In genomic region chr7:128395748-128396147, GRCh38 we compare ENCODE assay signal across 1 cellular context.
TF ChIP-seq lines count a peak whose summit lies in the region.

No MANE protein-coding gene starts in this region.

TF ChIP-seq in K562, 482 proteins besides CTCF, POLR2A, EP300 and RAD21:
- TF ChIP-seq, protein P1, sequence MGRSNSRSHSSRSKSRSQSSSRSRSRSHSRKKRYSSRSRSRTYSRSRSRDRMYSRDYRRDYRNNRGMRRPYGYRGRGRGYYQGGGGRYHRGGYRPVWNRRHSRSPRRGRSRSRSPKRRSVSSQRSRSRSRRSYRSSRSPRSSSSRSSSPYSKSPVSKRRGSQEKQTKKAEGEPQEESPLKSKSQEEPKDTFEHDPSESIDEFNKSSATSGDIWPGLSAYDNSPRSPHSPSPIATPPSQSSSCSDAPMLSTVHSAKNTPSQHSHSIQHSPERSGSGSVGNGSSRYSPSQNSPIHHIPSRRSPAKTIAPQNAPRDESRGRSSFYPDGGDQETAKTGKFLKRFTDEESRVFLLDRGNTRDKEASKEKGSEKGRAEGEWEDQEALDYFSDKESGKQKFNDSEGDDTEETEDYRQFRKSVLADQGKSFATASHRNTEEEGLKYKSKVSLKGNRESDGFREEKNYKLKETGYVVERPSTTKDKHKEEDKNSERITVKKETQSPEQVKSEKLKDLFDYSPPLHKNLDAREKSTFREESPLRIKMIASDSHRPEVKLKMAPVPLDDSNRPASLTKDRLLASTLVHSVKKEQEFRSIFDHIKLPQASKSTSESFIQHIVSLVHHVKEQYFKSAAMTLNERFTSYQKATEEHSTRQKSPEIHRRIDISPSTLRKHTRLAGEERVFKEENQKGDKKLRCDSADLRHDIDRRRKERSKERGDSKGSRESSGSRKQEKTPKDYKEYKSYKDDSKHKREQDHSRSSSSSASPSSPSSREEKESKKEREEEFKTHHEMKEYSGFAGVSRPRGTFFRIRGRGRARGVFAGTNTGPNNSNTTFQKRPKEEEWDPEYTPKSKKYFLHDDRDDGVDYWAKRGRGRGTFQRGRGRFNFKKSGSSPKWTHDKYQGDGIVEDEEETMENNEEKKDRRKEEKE (IDR thresholded peaks at IDR 0.05; ENCODE audit: borderline replicate concordance in 1 of 2, control insufficient read depth in 1 of 2, low read depth in 2 of 2, low read length in 1 of 2), result no peak
- TF ChIP-seq HMG20B (CRISPR knock-in tag; IDR thresholded peaks at IDR 0.05) (no peak), CBX5 (IDR thresholded peaks at IDR 0.05; ENCODE audit: borderline replicate concordance, low read depth) (no peak), PCBP2 (IDR thresholded peaks at IDR 0.05; ENCODE audit: low read depth, low read length, poor library complexity, severe bottlenecking) (no peak)
- TF ChIP-seq, protein P2, sequence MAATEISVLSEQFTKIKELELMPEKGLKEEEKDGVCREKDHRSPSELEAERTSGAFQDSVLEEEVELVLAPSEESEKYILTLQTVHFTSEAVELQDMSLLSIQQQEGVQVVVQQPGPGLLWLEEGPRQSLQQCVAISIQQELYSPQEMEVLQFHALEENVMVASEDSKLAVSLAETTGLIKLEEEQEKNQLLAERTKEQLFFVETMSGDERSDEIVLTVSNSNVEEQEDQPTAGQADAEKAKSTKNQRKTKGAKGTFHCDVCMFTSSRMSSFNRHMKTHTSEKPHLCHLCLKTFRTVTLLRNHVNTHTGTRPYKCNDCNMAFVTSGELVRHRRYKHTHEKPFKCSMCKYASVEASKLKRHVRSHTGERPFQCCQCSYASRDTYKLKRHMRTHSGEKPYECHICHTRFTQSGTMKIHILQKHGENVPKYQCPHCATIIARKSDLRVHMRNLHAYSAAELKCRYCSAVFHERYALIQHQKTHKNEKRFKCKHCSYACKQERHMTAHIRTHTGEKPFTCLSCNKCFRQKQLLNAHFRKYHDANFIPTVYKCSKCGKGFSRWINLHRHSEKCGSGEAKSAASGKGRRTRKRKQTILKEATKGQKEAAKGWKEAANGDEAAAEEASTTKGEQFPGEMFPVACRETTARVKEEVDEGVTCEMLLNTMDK (IDR thresholded peaks at IDR 0.05; ENCODE audit: borderline replicate concordance, insufficient read depth, low read depth, low read length, poor library complexity, severe bottlenecking), result peak; percentile 70
- TF ChIP-seq, protein P3, sequence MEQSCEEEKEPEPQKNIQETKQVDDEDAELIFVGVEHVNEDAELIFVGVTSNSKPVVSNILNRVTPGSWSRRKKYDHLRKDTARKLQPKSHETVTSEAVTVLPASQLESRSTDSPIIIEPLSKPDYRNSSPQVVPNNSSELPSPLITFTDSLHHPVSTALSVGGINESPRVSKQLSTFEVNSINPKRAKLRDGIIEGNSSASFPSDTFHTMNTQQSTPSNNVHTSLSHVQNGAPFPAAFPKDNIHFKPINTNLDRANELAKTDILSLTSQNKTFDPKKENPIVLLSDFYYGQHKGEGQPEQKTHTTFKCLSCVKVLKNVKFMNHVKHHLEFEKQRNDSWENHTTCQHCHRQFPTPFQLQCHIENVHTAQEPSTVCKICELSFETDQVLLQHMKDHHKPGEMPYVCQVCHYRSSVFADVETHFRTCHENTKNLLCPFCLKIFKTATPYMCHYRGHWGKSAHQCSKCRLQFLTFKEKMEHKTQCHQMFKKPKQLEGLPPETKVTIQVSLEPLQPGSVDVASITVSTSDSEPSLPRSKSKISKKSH (CRISPR knock-in tag; IDR thresholded peaks at IDR 0.05), result no peak
TF ChIP-seq in K562: peak in this region for 1.
